8 cellular contexts compared by ENCODE assay signal in genomic region chr12:1593232-1594044, GRCh38. TPM values are rescaled to one million over a fixed set of nuclear protein-coding genes. Genes with fewer than 3 reads are reported as not detected.
DNase-seq lines count a peak whose midpoint lies in the region; ATAC-seq and TF ChIP-seq lines count a peak whose summit lies in the region.

No MANE protein-coding gene starts in this region.

- H4K20me1 ChIP-seq in OCI-LY3 (ENCODE audit: insufficient read depth, low read length) = peaks cover 20% of the 10 kb centered on the region; the same call in 1 of the 2 replicates
- peaks cover 44% of the 10 kb centered on the region for H4K20me1 ChIP-seq in osteoblast (ENCODE audit: insufficient read depth, low read length)

- H3K9ac ChIP-seq in OCI-LY3 (ENCODE audit: low read length) = peak overlapping the region; percentile 50

- H3K9me3 ChIP-seq in OCI-LY3 (ENCODE audit: insufficient read depth, low read length) = no peaks in the 10 kb centered on the region
- no peaks in the 10 kb centered on the region for H3K9me3 ChIP-seq in osteoblast (ENCODE audit: low read depth, low read length)

- H3K27me3 ChIP-seq in OCI-LY3 (ENCODE audit: low read depth, low read length) (no peaks in the 10 kb centered on the region), osteoblast (ENCODE audit: insufficient read depth, low read length) (no peaks in the 10 kb centered on the region)

- H3K27ac ChIP-seq in OCI-LY3 (ENCODE audit: low read length) = peak overlapping the region; percentile 6
- H3K27ac ChIP-seq in osteoblast (ENCODE audit: low read depth, low read length) = peak overlapping the region; percentile 82

- peak; percentile 30 for ATAC-seq in HG03045 (IDR thresholded peaks at IDR 0.05; ENCODE audit: unreplicated experiment)

- H2AFZ ChIP-seq in OCI-LY3 (ENCODE audit: low read depth, low read length) = no peak overlapping the region
- H2AFZ ChIP-seq in osteoblast (ENCODE audit: low read length) = no peak overlapping the region

- H3K4me1 ChIP-seq in OCI-LY3 (ENCODE audit: low read length) (peaks cover 27% of the 10 kb centered on the region), osteoblast (ENCODE audit: insufficient read depth, low read length) (peaks cover 66% of the 10 kb centered on the region)

- H3K4me2 ChIP-seq in OCI-LY3 (ENCODE audit: low read length) (peak overlapping the region; percentile 92), osteoblast (ENCODE audit: insufficient read depth, low read length) (peak overlapping the region; percentile 93)

- peak; percentile 77 for DNase-seq in NCI-H2107 treated with DMSO at 0.1 percent for 48 hours (lab: John Stamatoyannopoulos, UW; ENCODE audit: unreplicated experiment)
- DNase-seq in NCI-H2107 (lab: John Stamatoyannopoulos, UW) = no peak
- DNase-seq in activated effector memory CD4-positive, alpha-beta T cell treated with Interleukin-2 at 50 U/mL for 16 hours = peak; percentile 55
- peak; percentile 19 for DNase-seq in foreskin melanocyte
- peak; percentile 81 for DNase-seq in osteoblast (ENCODE audit: insufficient read length, low spot score, missing footprints)
- no peak for DNase-seq in AML-193 (lab: John Stamatoyannopoulos, UW)

- H3K4me3 ChIP-seq in OCI-LY3 (ENCODE audit: low read length) = peak overlapping the region; percentile 85
- H3K4me3 ChIP-seq in osteoblast (ENCODE audit: insufficient read depth, low read length) = peak overlapping the region; percentile 75

- H3K79me2 ChIP-seq in OCI-LY3 (ENCODE audit: low read length) (peaks cover 23% of the 10 kb centered on the region), osteoblast (ENCODE audit: insufficient read depth, low read length) (peaks cover 87% of the 10 kb centered on the region)

- H3K36me3 ChIP-seq in OCI-LY3 (replicated peaks; ENCODE audit: low read depth, low read length) = no peaks in the 10 kb centered on the region
- peaks cover 11% of the 10 kb centered on the region for H3K36me3 ChIP-seq in osteoblast (ENCODE audit: insufficient read depth, low read length)

- TF ChIP-seq CTCF in OCI-LY3 (IDR thresholded peaks at IDR 0.05; ENCODE audit: low read depth, low read length) (no peak), osteoblast (IDR thresholded peaks at IDR 0.05; ENCODE audit: extremely low read depth, low read depth, low read length) (no peak)

RNA-seq across cellular contexts. Expression of gene FBXL14, which starts 0.9 kb away (rescaled TPM):
- total RNA-seq in osteoblast = 9.8 and 10.3 TPM in 2 replicates

RNA-seq across cellular contexts. Expression of gene WNT5B, which starts 35.6 kb away (rescaled TPM):
- total RNA-seq in osteoblast = 59.0 and 71.0 TPM in 2 replicates

Comparison
In these comparisons a context has a peak if more than half of its experiments do, and no peak if none do; other contexts are left out.
1. DNase-seq: peak in NCI-H2107 treated with DMSO at 0.1 percent for 48 hours (single experiment), activated effector memory CD4-positive, alpha-beta T cell treated with Interleukin-2 at 50 U/mL for 16 hours (single experiment), foreskin melanocyte (single experiment) and osteoblast (single experiment); none in NCI-H2107 (single experiment) and AML-193 (0 of 2).